8 cellular contexts compared by ENCODE assay signal in genomic region chr1:230104395-230105244, GRCh38. TPM values are rescaled to one million over a fixed set of nuclear protein-coding genes. Genes with fewer than 3 reads are reported as not detected.
DNase-seq lines count a peak whose midpoint lies in the region; ATAC-seq and TF ChIP-seq lines count a peak whose summit lies in the region.

No MANE protein-coding gene starts in this region.

- TF ChIP-seq CTCF in gastroesophageal sphincter (IDR thresholded peaks at IDR 0.05) (peak in 3 of 4 experiments; percentile 31 to 35 (median 33)), ovary (IDR thresholded peaks at IDR 0.05) (no peak), tibial artery (IDR thresholded peaks at IDR 0.05) (peak in 1 of 2 experiments; percentile 12)

- H3K27me3 ChIP-seq in BLaER1: no peaks in the 10 kb centered on the region
- no peaks in the 10 kb centered on the region for H3K27me3 ChIP-seq in gastroesophageal sphincter
- no peaks in the 10 kb centered on the region for H3K27me3 ChIP-seq in ovary
- no peaks in the 10 kb centered on the region for H3K27me3 ChIP-seq in tibial artery

- peak overlapping the region; percentile 91 for H3K4me2 ChIP-seq in BLaER1

- H3K9me3 ChIP-seq in BLaER1 (no peaks in the 10 kb centered on the region), gastroesophageal sphincter (no peaks in the 10 kb centered on the region), ovary (no peaks in the 10 kb centered on the region), tibial artery (no peaks in the 10 kb centered on the region)

- DNase-seq in HT-29 (ENCODE audit: low spot score): peak; percentile 92
- peak; percentile 92 for DNase-seq in RPMI8226
- DNase-seq in activated gamma-delta T cell treated with anti-CD3 and anti-CD28 coated beads, Interleukin-2, amount 50 U/mL, for 16 hours (ENCODE audit: low read depth): peak; percentile 74
- DNase-seq in ovary: peak; percentile 76 to 90 (median 80)
- DNase-seq in tibial artery: peak; percentile 99

- peak overlapping the region; percentile 10 for H3K27ac ChIP-seq in BLaER1
- peak overlapping the region; percentile 84 to 98 (median 88) for H3K27ac ChIP-seq in gastroesophageal sphincter
- peak overlapping the region in 1 of 2 donors; percentile 26 for H3K27ac ChIP-seq in ovary
- H3K27ac ChIP-seq in tibial artery: peak overlapping the region; percentile 71 to 77

- H3K4me1 ChIP-seq in BLaER1 (peaks cover 100% of the 10 kb centered on the region), gastroesophageal sphincter (peaks cover 42 to 99% (median 45%) of the 10 kb centered on the region in 3 donors), ovary (ENCODE audit: insufficient read depth) (peaks cover 17% of the 10 kb centered on the region), tibial artery (peaks cover 0 to 60% (median 50%) of the 10 kb centered on the region in 4 donors)

- ATAC-seq in GM19324 (IDR thresholded peaks at IDR 0.05; ENCODE audit: low FRiP score, unreplicated experiment): peak; percentile 37
- peak; percentile 90 for ATAC-seq in gastroesophageal sphincter

- no peak overlapping the region for H3K4me3 ChIP-seq in BLaER1
- peak overlapping the region in 1 of 2 donors; percentile 14 for H3K4me3 ChIP-seq in gastroesophageal sphincter
- no peak overlapping the region for H3K4me3 ChIP-seq in ovary
- H3K4me3 ChIP-seq in tibial artery: peak overlapping the region; percentile 4

- intact Hi-C loops in ovary (cut with DNase I) (no loop called here), tibial artery (cut with DNase I; ENCODE audit: low total_unique reads) (no loop called here)

- peaks cover 100% of the 10 kb centered on the region for H4K20me1 ChIP-seq in BLaER1

- peak overlapping the region; percentile 33 for H3K9ac ChIP-seq in BLaER1

- TF ChIP-seq POLR2A in gastroesophageal sphincter (IDR thresholded peaks at IDR 0.05): peak in 1 of 2 donors; percentile 8
- TF ChIP-seq POLR2A in ovary (IDR thresholded peaks at IDR 0.05): no peak

- peaks cover 33% of the 10 kb centered on the region for H3K36me3 ChIP-seq in BLaER1
- H3K36me3 ChIP-seq in gastroesophageal sphincter: no peaks in the 10 kb centered on the region
- no peaks in the 10 kb centered on the region for H3K36me3 ChIP-seq in ovary
- H3K36me3 ChIP-seq in tibial artery: no peaks in the 10 kb centered on the region

- 14 to 23% methylated on average over 10 to 13 of the region's 19 CpGs for WGBS in gastroesophageal sphincter (ENCODE audit: low coverage in 1 of 2), 2 donors
- 42 to 48% (median 42%) methylated on average over 19 of the region's 19 CpGs for WGBS in ovary, 3 donors

- TF ChIP-seq EP300 in gastroesophageal sphincter (IDR thresholded peaks at IDR 0.05) (no peak), ovary (IDR thresholded peaks at IDR 0.05) (peak; percentile 63)

RNA-seq across cellular contexts. Expression of gene GALNT2, which starts 37.6 kb away (rescaled TPM):
- total RNA-seq in HT-29 (2014; rRNA removed; shearing (Covaris generic)): 23.6 and 25.5 TPM in 2 replicates
- 100 to 1,000 TPM in 3 of 4 donors, 10 to 100 TPM in 1; 95.3 to 160 (median 134) TPM for total RNA-seq in gastroesophageal sphincter
- total RNA-seq in ovary: 10 to 100 TPM; 38.6 to 95.7 (median 83.7) TPM
- 100 to 1,000 TPM in 1 of 2 donors, 10 to 100 TPM in 1; 53.6 to 142 TPM for polyA plus RNA-seq in ovary

Comparison
In these comparisons a context has a peak if more than half of its experiments do, and no peak if none do; other contexts are left out.
1. H3K4me3 ChIP-seq: peak in tibial artery (2 of 2); none in BLaER1 (single experiment) and ovary (single experiment).
2. CTCF ChIP-seq: peak in gastroesophageal sphincter (3 of 4); none in ovary (0 of 3).
3. Peak in every context shown above with its lines, with median percentiles within 50 percentile points of each other: DNase-seq.